In the genomic region with DNA sequence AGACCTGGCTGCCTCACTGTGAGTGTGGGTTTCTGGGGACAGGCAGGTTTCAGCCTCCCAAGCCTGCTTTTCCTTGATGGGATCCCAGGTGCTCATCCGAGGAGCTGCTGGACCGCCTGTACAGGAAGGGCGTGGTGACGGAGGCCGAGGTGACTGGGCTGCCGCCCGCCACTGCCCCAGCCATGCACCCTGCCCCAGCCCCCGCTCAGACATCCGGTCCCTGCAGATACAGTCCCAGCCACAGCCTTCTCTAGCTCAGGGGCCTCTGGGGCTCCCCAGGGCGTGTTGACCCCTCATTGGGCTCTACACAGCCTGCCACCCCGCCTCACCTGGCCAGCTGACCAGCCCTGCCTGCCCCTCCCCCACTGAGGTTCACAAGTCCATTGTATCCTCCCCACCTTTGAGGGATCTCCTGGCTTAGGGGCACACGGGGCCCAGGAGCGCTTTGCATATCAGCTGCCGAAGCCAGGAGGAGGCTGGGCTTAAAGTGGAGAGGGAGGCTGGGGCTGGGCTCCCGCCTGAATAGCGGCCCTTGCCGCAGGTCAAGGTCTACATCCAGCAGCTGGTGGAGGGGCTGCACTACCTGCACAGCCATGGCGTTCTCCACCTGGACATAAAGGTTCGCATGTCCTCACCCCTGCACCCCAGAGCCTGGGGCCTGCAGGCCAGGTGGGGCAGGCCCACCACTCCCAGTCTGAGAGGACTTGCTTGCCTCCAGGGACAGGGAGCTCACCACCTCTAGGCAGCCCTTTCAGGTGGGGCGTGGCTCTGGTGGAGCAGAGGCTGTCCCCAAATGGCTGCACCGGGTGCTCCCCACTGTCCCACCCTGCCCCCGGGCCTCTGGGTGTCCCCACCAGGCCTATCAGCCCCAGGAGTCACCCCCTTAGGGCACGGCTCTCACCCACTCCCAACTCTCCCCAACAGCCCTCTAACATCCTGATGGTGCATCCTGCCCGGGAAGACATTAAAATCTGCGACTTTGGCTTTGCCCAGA, we compare ENCODE assay signal across 13 cellular contexts. TPM values are rescaled to one million over a fixed set of nuclear protein-coding genes. Genes with fewer than 3 reads are reported as not detected.
DNase-seq lines count a peak whose midpoint lies in the region; ATAC-seq, FAIRE-seq and TF ChIP-seq lines count a peak whose summit lies in the region.
"Had no signal": no experiment of that assay in that cellular context is flagged by ENCODE, and none has a peak within 500 bp of the region (broad histone marks: within the 10 kb centered on the region; RNA-seq: fewer than 3 reads in every experiment).

No MANE protein-coding gene starts in this region.

- H3K9me3 ChIP-seq in HCT116 (ENCODE audit: control insufficient read depth in 1 of 2, insufficient read depth in 1 of 2, low read depth in 1 of 2, low read length in 2 of 2) (no peaks in the 10 kb centered on the region), HepG2 (ENCODE audit: low read length) (no peaks in the 10 kb centered on the region), stomach (no peaks in the 10 kb centered on the region)

- TF ChIP-seq EP300 in HepG2 (IDR thresholded peaks at IDR 0.05; ENCODE audit: low read depth in 2 of 2, low read length in 2 of 2) (no peak), HepG2 (CRISPR knock-in tag; IDR thresholded peaks at IDR 0.05; ENCODE audit: borderline replicate concordance) (no peak), stomach (IDR thresholded peaks at IDR 0.05) (no peak)

- peaks cover 0 to 33% of the 10 kb centered on the region in 2 experiments; a peak in 3 of 4 replicates for H3K4me1 ChIP-seq in HCT116 (ENCODE audit: control insufficient read depth in 1 of 2, insufficient read depth in 2 of 2, low read length in 2 of 2)
- peaks cover 28% of the 10 kb centered on the region for H3K4me1 ChIP-seq in HepG2 (ENCODE audit: insufficient read depth, low read length)
- H3K4me1 ChIP-seq in stomach = peaks cover 0 to 19% (median 3%) of the 10 kb centered on the region in 4 donors

- H3K9me3 Mint-ChIP-seq in CD14-positive monocyte (no peaks in the 10 kb centered on the region), WTC11 (no peaks in the 10 kb centered on the region)
- H3K9me3 Mint-ChIP-seq: activated CD4-positive, alpha-beta T cell treated with anti-CD3 and anti-CD28 coated beads, Interleukin-2, amount 10 ng/mL, durations not matched to agents 7 days and 5 days; activated naive CD4-positive, alpha-beta T cell treated with anti-CD3 and anti-CD28 coated beads, Interleukin-2, amount 50 U/mL, for 72 hours; CD4-positive, CD25-positive, alpha-beta regulatory T cell had no signal

- intact Hi-C loops in CD14-positive monocyte (cut with micrococcal nuclease) = loop anchor here in 1 of 2 donors (10.0 kb wide), 1 partner anchor 343 kb away; no protein-coding TSS in a partner anchor
- intact Hi-C loops in HCT116 (cut with micrococcal nuclease) = no loop called here
- intact Hi-C loops in HepG2 (cut with micrococcal nuclease; ENCODE audit: unreplicated experiment) = no loop called here
- intact Hi-C loops in stomach (cut with DNase I; ENCODE audit: low total_unique reads) = no loop called here

- POLR2A ChIA-PET in HCT116 (lab: Charles Lee) (no interaction called here), WTC11 (lab: Charles Lee) (interaction anchor here (1.0 kb wide), 1 partner anchor 90 kb away, joined by 7 read pairs; no protein-coding TSS in a partner anchor), HepG2 (lab: Yijun Ruan, JAX) (no interaction called here)

- H4K20me1 ChIP-seq in HCT116 (ENCODE audit: insufficient read depth) = no peaks in the 10 kb centered on the region
- no peaks in the 10 kb centered on the region for H4K20me1 ChIP-seq in HepG2 (ENCODE audit: insufficient read depth, low read length)

- ATAC-seq in HCT116 (peak; percentile 23; the same call in 1 of the 2 replicates), WTC11 (peak; percentile 18; the same call in 1 of the 2 replicates), HepG2 (peak; percentile 67), GM18868 (IDR thresholded peaks at IDR 0.05; ENCODE audit: unreplicated experiment) (no peak)
- ATAC-seq: activated naive CD4-positive, alpha-beta T cell treated with anti-CD3 and anti-CD28 coated beads, Interleukin-2, amount 50 U/mL, for 72 hours had no signal

- H3K27me3 ChIP-seq in HCT116 (ENCODE audit: insufficient read depth, low read length) (no peaks in the 10 kb centered on the region), HepG2 (ENCODE audit: control insufficient read depth in 1 of 2, insufficient read depth in 2 of 2, low read length in 2 of 2) (peaks cover 0 to 18% of the 10 kb centered on the region in 2 experiments; a peak in 4 of 5 replicates), stomach (peaks cover 0 to 77% (median 17%) of the 10 kb centered on the region in 3 donors)

- CTCF ChIA-PET in HCT116 (lab: Charles Lee) (no interaction called here), WTC11 (lab: Charles Lee) (interaction anchor here (1.2 kb wide), 2 partner anchors 27 to 96 kb away, joined by 4 to 6 read pairs; no protein-coding TSS in a partner anchor), HepG2 (lab: Yijun Ruan, JAX; ENCODE audit: low intra/inter-chr PET ratio, low total read pairs) (no interaction called here)

- H3K27ac Mint-ChIP-seq in CD14-positive monocyte (no peak overlapping the region), WTC11 (no peak overlapping the region)
- H3K27ac Mint-ChIP-seq: activated CD4-positive, alpha-beta T cell treated with anti-CD3 and anti-CD28 coated beads, Interleukin-2, amount 10 ng/mL, durations not matched to agents 7 days and 5 days had no signal

- TF ChIP-seq POLR2A in HCT116 (IDR thresholded peaks at IDR 0.05; ENCODE audit: borderline replicate concordance, extremely low read depth, insufficient read depth, insufficient read length) (no peak), HepG2 (IDR thresholded peaks at IDR 0.05; ENCODE audit: insufficient read depth in 1 of 2, low read depth in 2 of 2, low read length in 2 of 2) (no peak), stomach (IDR thresholded peaks at IDR 0.05) (no peak)

- H3K4me3 Mint-ChIP-seq in CD14-positive monocyte = no peak overlapping the region
- no peak overlapping the region for H3K4me3 Mint-ChIP-seq in WTC11
- H3K4me3 Mint-ChIP-seq: activated CD4-positive, alpha-beta T cell treated with anti-CD3 and anti-CD28 coated beads, Interleukin-2, amount 10 ng/mL, durations not matched to agents 7 days and 5 days had no signal

- H3K36me3 Mint-ChIP-seq in CD14-positive monocyte (no peaks in the 10 kb centered on the region), WTC11 (no peaks in the 10 kb centered on the region)
- H3K36me3 Mint-ChIP-seq: activated naive CD4-positive, alpha-beta T cell treated with anti-CD3 and anti-CD28 coated beads, Interleukin-2, amount 50 U/mL, for 72 hours; CD4-positive, CD25-positive, alpha-beta regulatory T cell had no signal

- FAIRE-seq in HepG2 (lab: Jason Lieb, UNC) = no peak

- in situ Hi-C loops in HepG2 (cut with HindIII; ENCODE audit: extremely low pct_ligation_motif_present, low pct_unique_long_range_greater_than_20kb) = no loop called here

- peak overlapping the region in 1 of 2 experiments; percentile 11; a peak in 1 of 4 replicates for H3K4me3 ChIP-seq in HCT116 (replicated peaks in 1 of 2; ENCODE audit: low read depth in 1 of 2, low read length in 2 of 2)
- H3K4me3 ChIP-seq in HepG2 (replicated peaks in 1 of 3; ENCODE audit: insufficient read depth in 1 of 3, low read depth in 2 of 3, low read length in 3 of 3) = peak overlapping the region in 2 of 3 experiments; percentile 26 to 63; a peak in 1 of 6 replicates
- no peak overlapping the region for H3K4me3 ChIP-seq in stomach

- H3K4me2 ChIP-seq in HCT116 (ENCODE audit: low read length) (peak overlapping the region; percentile 62), HepG2 (ENCODE audit: low read depth, low read length) (peak overlapping the region; percentile 65)

- no peak overlapping the region for H2AFZ ChIP-seq in HCT116 (ENCODE audit: low read depth, low read length, poor library complexity, severe bottlenecking)
- no peak overlapping the region for H2AFZ ChIP-seq in HepG2 (ENCODE audit: low read length)

- H3K4me1 Mint-ChIP-seq in CD14-positive monocyte (no peaks in the 10 kb centered on the region), WTC11 (peaks cover 3% of the 10 kb centered on the region; the same call in 1 of the 2 replicates)
- H3K4me1 Mint-ChIP-seq: activated CD4-positive, alpha-beta T cell treated with anti-CD3 and anti-CD28 coated beads, Interleukin-2, amount 10 ng/mL, durations not matched to agents 7 days and 5 days; CD4-positive, CD25-positive, alpha-beta regulatory T cell had no signal

- H3K27ac ChIP-seq in HCT116 (ENCODE audit: low read depth, low read length) (no peak overlapping the region), HepG2 (ENCODE audit: extremely low read length, insufficient read depth, low read length) (no peak overlapping the region), stomach (no peak overlapping the region)

- BruUV-seq in HCT116 (replicated peaks; lab: Mats Ljungman, UMichigan) (no TSS peak), HepG2 (replicated peaks; lab: Mats Ljungman, UMichigan) (no TSS peak)

- TF ChIP-seq CTCF in CD14-positive monocyte (IDR thresholded peaks at IDR 0.05) (no peak), HCT116 (IDR thresholded peaks at IDR 0.05 in 2 of 3, conservative IDR thresholded peaks at IDR 0.05 in 1 of 3; ENCODE audit: borderline replicate concordance in 1 of 3, insufficient read depth in 1 of 3, low read depth in 2 of 3, low read length in 2 of 3) (no peak), WTC11 (IDR thresholded peaks at IDR 0.05) (no peak), HepG2 (CRISPR knock-in tag; IDR thresholded peaks at IDR 0.05) (no peak), stomach (IDR thresholded peaks at IDR 0.05) (no peak)

- no peaks in the 10 kb centered on the region for H3K9me2 ChIP-seq in HCT116 (ENCODE audit: insufficient read depth)

- RAD21 ChIA-PET in HCT116 (lab: Charles Lee; ENCODE audit: low non-redundant PET in 1 of 2, low total read pairs in 2 of 2, uncharacterized antibody in 2 of 2, unreplicated experiment in 2 of 2) = no interaction called here

- H3K36me3 ChIP-seq in HCT116 (ENCODE audit: control insufficient read depth in 1 of 2, insufficient read depth in 2 of 2, low read length in 2 of 2) (no peaks in the 10 kb centered on the region), HepG2 (replicated peaks in 1 of 2; ENCODE audit: control insufficient read depth in 1 of 2, insufficient read depth in 2 of 2, low read length in 2 of 2) (no peaks in the 10 kb centered on the region), stomach (no peaks in the 10 kb centered on the region)

- 12% methylated on average over 7 of the region's 25 CpGs for WGBS in HepG2 (ENCODE audit: low lambda C conversion rate)
- 34 to 49% (median 39%) methylated on average over 13 to 25 of the region's 25 CpGs for WGBS in stomach, 5 donors

- TF ChIP-seq RAD21 in HCT116 (IDR thresholded peaks at IDR 0.05; ENCODE audit: low read depth) (no peak), HepG2 (CRISPR knock-in tag; IDR thresholded peaks at IDR 0.05) (no peak)

- H3K27me3 Mint-ChIP-seq in CD14-positive monocyte (ENCODE audit: low read depth in 3 of 3) (peaks cover under 1 to 4% (median 3%) of the 10 kb centered on the region in 3 donors), WTC11 (ENCODE audit: low read depth) (no peaks in the 10 kb centered on the region; the same call in 1 of the 2 replicates)
- H3K27me3 Mint-ChIP-seq: activated CD4-positive, alpha-beta T cell treated with anti-CD3 and anti-CD28 coated beads, Interleukin-2, amount 10 ng/mL, durations not matched to agents 7 days and 5 days; CD4-positive, CD25-positive, alpha-beta regulatory T cell had no signal

- DNase-seq in CD14-positive monocyte (ENCODE audit: low spot score) (peak; percentile 33), HCT116 (ENCODE audit: low read depth, low spot score) (no peak), WTC11 (ENCODE audit: low spot score) (peak; percentile 48), HepG2 (ENCODE audit: low spot score) (peak; percentile 64), stomach (no peak), NCI-H1694 (lab: John Stamatoyannopoulos, UW) (no peak)
- no peak for DNase-seq in activated naive CD4-positive, alpha-beta T cell treated with anti-CD3 and anti-CD28 coated beads, Interleukin-2, amount 50 U/mL, for 16 hours
- DNase-seq: activated CD4-positive, alpha-beta T cell treated with anti-CD3 and anti-CD28 coated beads, Interleukin-2, amount 10 ng/mL, durations not matched to agents 7 days and 5 days; CD4-positive, CD25-positive, alpha-beta regulatory T cell; NCI-H2227 treated with DMSO at 0.1 percent for 48 hours had no signal

- no peak overlapping the region for H3K9ac ChIP-seq in HCT116 (ENCODE audit: low read length)
- no peak overlapping the region for H3K9ac ChIP-seq in HepG2 (ENCODE audit: insufficient read depth, low read depth, low read length)

- H3K79me2 ChIP-seq in HCT116 (ENCODE audit: insufficient read depth, low read length) (no peaks in the 10 kb centered on the region), HepG2 (ENCODE audit: insufficient read depth, low read length) (no peaks in the 10 kb centered on the region)

RNA-seq across cellular contexts. Expression of a gene that starts 38.5 kb away (rescaled TPM):
- 1 to 10 TPM; 9.1 to 9.4 TPM for polyA plus RNA-seq in CD14-positive monocyte
- 42.5 TPM for total RNA-seq in HCT116 (2021; ENCODE audit: unreplicated experiment)
- 22.9 and 24.4 TPM in 2 replicates for polyA plus RNA-seq in HCT116 (2012)
- total RNA-seq in WTC11 (2021) = 27.9 to 34.3 TPM (median 28.4 TPM) in 3 replicates
- total RNA-seq in HepG2 (2016; rRNA removed; fragmentation: Illumina TruSeq; extraction: Trizol) = 9.7 and 16.1 TPM in 2 replicates
- 8.8 and 9.6 TPM in 2 replicates for total RNA-seq in HepG2 (2016; cell fraction: cytosol; rRNA removed; fragmentation: Illumina TruSeq; extraction: Trizol; ENCODE audit: low read depth)
- 10.0 and 15.4 TPM in 2 replicates for total RNA-seq in HepG2 (2016; cell fraction: insoluble cytoplasmic fraction; rRNA removed; fragmentation: Illumina TruSeq; extraction: Trizol)
- 12.1 and 13.4 TPM in 2 replicates for total RNA-seq in HepG2 (2016; cell fraction: membrane; rRNA removed; fragmentation: Illumina TruSeq; extraction: Trizol)
- total RNA-seq in HepG2 (2016; cell fraction: nucleus; rRNA removed; fragmentation: Illumina TruSeq; extraction: Trizol) = 16.6 and 19.2 TPM in 2 replicates
- polyA plus RNA-seq in HepG2 (2011; rRNA removed) = 6.3 and 8.8 TPM in 2 replicates
- 4.7 and 6.1 TPM in 2 replicates for polyA plus RNA-seq in HepG2 (2011; cell fraction: cytosol; rRNA removed)
- polyA plus RNA-seq in HepG2 (2011; cell fraction: nucleus; rRNA removed) = 33.2 and 33.5 TPM in 2 replicates
- polyA plus RNA-seq in HepG2 (2012) = 7.8 and 13.4 TPM in 2 replicates
- 1.3 and 1.5 TPM in 2 replicates for polyA plus RNA-seq in HepG2 (2016; cell fraction: cytosol; fragmentation: Illumina TruSeq; extraction: Trizol; ENCODE audit: low read depth)
- polyA plus RNA-seq in HepG2 (2016; cell fraction: insoluble cytoplasmic fraction; fragmentation: Illumina TruSeq; extraction: Trizol; ENCODE audit: low read depth) = 9.6 and 11.4 TPM in 2 replicates
- 2.2 and 2.7 TPM in 2 replicates for polyA plus RNA-seq in HepG2 (2016; cell fraction: membrane; fragmentation: Illumina TruSeq; extraction: Trizol; ENCODE audit: low read depth)
- polyA plus RNA-seq in HepG2 (2016; cell fraction: nucleus; fragmentation: Illumina TruSeq; extraction: Trizol; ENCODE audit: insufficient read depth, low read depth) = 33.8 and 38.7 TPM in 2 replicates
- polyA minus RNA-seq in HepG2 (2011; rRNA and poly(A)+ RNA removed; ENCODE audit: low replicate concordance) = 19.6 and 39.2 TPM in 2 replicates
- polyA minus RNA-seq in HepG2 (2011; cell fraction: cytosol; rRNA and poly(A)+ RNA removed) = 6.6 and 7.0 TPM in 2 replicates
- 17.0 and 20.8 TPM in 2 replicates for polyA minus RNA-seq in HepG2 (2011; cell fraction: nucleus; rRNA and poly(A)+ RNA removed)
- 100 to 1,000 TPM in 1 of 5 donors, 10 to 100 TPM in 3, 1 to 10 TPM in 1; 7.1 to 163 (median 23.9) TPM for total RNA-seq in stomach
- polyA plus RNA-seq in stomach = 10 to 100 TPM in 2 of 3 donors, 1 to 10 TPM in 1; 9.4 to 15.7 (median 10.8) TPM

RNA-seq across cellular contexts. Expression of a gene that starts 48.6 kb away (rescaled TPM):
- polyA plus RNA-seq in CD14-positive monocyte = not detected
- not detected for total RNA-seq in HCT116 (2021; ENCODE audit: unreplicated experiment)
- 0.27 and 0.43 TPM in 2 replicates for polyA plus RNA-seq in HCT116 (2012)
- 1.5 to 2.7 TPM (median 2.6 TPM) in 3 replicates for total RNA-seq in WTC11 (2021)
- 0.64 TPM in 1 of 2 replicates, not detected in the other for total RNA-seq in HepG2 (2016; rRNA removed; fragmentation: Illumina TruSeq; extraction: Trizol)
- total RNA-seq in HepG2 (2016; cell fraction: cytosol; rRNA removed; fragmentation: Illumina TruSeq; extraction: Trizol; ENCODE audit: low read depth) = not detected in 2 replicates
- total RNA-seq in HepG2 (2016; cell fraction: insoluble cytoplasmic fraction; rRNA removed; fragmentation: Illumina TruSeq; extraction: Trizol) = 0.10 and 0.45 TPM in 2 replicates
- total RNA-seq in HepG2 (2016; cell fraction: membrane; rRNA removed; fragmentation: Illumina TruSeq; extraction: Trizol) = not detected in 2 replicates
- 0.72 and 0.81 TPM in 2 replicates for total RNA-seq in HepG2 (2016; cell fraction: nucleus; rRNA removed; fragmentation: Illumina TruSeq; extraction: Trizol)
- polyA plus RNA-seq in HepG2 (2011; rRNA removed) = 0.22 and 0.32 TPM in 2 replicates
- polyA plus RNA-seq in HepG2 (2011; cell fraction: cytosol; rRNA removed) = 0.10 and 0.11 TPM in 2 replicates
- polyA plus RNA-seq in HepG2 (2011; cell fraction: nucleus; rRNA removed) = 1.6 and 1.9 TPM in 2 replicates
- 0.24 and 0.27 TPM in 2 replicates for polyA plus RNA-seq in HepG2 (2012)
- not detected in 2 replicates for polyA plus RNA-seq in HepG2 (2016; cell fraction: cytosol; fragmentation: Illumina TruSeq; extraction: Trizol; ENCODE audit: low read depth)
- 0.14 and 0.22 TPM in 2 replicates for polyA plus RNA-seq in HepG2 (2016; cell fraction: insoluble cytoplasmic fraction; fragmentation: Illumina TruSeq; extraction: Trizol; ENCODE audit: low read depth)
- polyA plus RNA-seq in HepG2 (2016; cell fraction: membrane; fragmentation: Illumina TruSeq; extraction: Trizol; ENCODE audit: low read depth) = not detected in 2 replicates
- polyA plus RNA-seq in HepG2 (2016; cell fraction: nucleus; fragmentation: Illumina TruSeq; extraction: Trizol; ENCODE audit: insufficient read depth, low read depth) = 1.2 and 1.4 TPM in 2 replicates
- polyA minus RNA-seq in HepG2 (2011; rRNA and poly(A)+ RNA removed; ENCODE audit: low replicate concordance) = 0.58 TPM in 1 of 2 replicates, not detected in the other
- not detected in 2 replicates for polyA minus RNA-seq in HepG2 (2011; cell fraction: cytosol; rRNA and poly(A)+ RNA removed)
- polyA minus RNA-seq in HepG2 (2011; cell fraction: nucleus; rRNA and poly(A)+ RNA removed) = 0.64 and 0.75 TPM in 2 replicates
- 1 to 10 TPM in 3 of 5 donors, not detected in 2; 1.8 to 6.2 (median 5.3) TPM for total RNA-seq in stomach
- 1 to 10 TPM in 2 of 3 donors, not detected in 1; 1.2 to 1.7 TPM for polyA plus RNA-seq in stomach
- total RNA-seq: dermis microvascular lymphatic vessel endothelial cell had no signal

Comparison
In these comparisons a context has a peak if more than half of its experiments do, and no peak if none do; other contexts are left out.
1. DNase-seq: peak in CD14-positive monocyte (single experiment), WTC11 (single experiment) and HepG2 (single experiment); none in HCT116 (single experiment), activated naive CD4-positive, alpha-beta T cell treated with anti-CD3 and anti-CD28 coated beads, Interleukin-2, amount 50 U/mL, for 16 hours (single experiment), stomach (single experiment) and NCI-H1694 (single experiment).
2. H3K4me3 ChIP-seq: peak in HepG2 (2 of 3); none in stomach (0 of 4).